In the genomic region with DNA sequence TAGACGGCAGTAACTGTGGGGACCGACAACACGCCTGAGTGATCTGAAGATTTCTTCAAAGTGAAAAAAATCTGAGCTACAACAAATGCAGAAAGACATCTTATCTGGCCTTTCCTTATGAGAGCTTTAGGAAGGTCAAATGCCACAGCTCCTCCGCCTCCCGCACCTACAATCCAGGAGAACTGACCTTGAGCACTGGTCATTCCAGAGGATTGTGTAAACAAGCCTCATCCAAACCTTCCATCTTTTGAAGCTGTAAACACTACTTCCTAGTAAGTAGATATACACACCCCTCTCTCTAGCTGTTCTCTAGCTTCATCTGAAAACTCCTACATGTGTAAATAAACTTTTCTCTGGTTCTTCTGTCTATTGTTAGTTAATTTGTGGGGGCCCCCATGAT, we compare ENCODE assay signal across 24 cellular contexts.
A peak's percentile ranks its signal among the peaks of the same experiment; 100 is the strongest.
DNase-seq lines count a peak whose midpoint lies in the region; ATAC-seq, FAIRE-seq and TF ChIP-seq lines count a peak whose summit lies in the region.
"Had no signal": no experiment of that assay in that cellular context is flagged by ENCODE, and none has a peak within 500 bp of the region (broad histone marks: within the 10 kb centered on the region; RNA-seq: fewer than 3 reads in every experiment).

No MANE protein-coding gene starts in this region.

- peaks cover 32 to 38% of the 10 kb centered on the region in 2 experiments for H3K4me1 Mint-ChIP-seq in H9
- peaks cover 11% of the 10 kb centered on the region for H3K4me1 Mint-ChIP-seq in progenitor cell of endocrine pancreas (ENCODE audit: low read depth)
- H3K4me1 Mint-ChIP-seq: CD14-positive monocyte; CD8-positive, alpha-beta memory T cell had no signal

- H3K9me3 Mint-ChIP-seq in H9 (peaks cover 32 to 38% of the 10 kb centered on the region in 2 experiments), progenitor cell of endocrine pancreas (ENCODE audit: low read depth) (peaks cover 18% of the 10 kb centered on the region)

- WGBS in H9 (ENCODE audit: extremely low coverage, insufficient read length, low lambda C conversion rate), result no CpG with 5 or more reads among the region's 5 CpGs
- WGBS in H1 (ENCODE audit: extremely low coverage in 1 of 2, insufficient coverage in 1 of 2, insufficient read length in 1 of 2, insufficient replicate concordance in 2 of 2, low coverage in 1 of 2, low lambda C conversion rate in 2 of 2, missing lambda C conversion rate in 1 of 2), 2 experiments, result 86% methylated on average over 5 of the region's 5 CpGs; no CpG with 5 or more reads in 1 of the 2 experiments
- 4% methylated on average over 5 of the region's 5 CpGs for WGBS in HepG2 (ENCODE audit: low lambda C conversion rate)

- no peak overlapping the region for H4K91ac ChIP-seq in H9 (ENCODE audit: insufficient read length, low read depth, low read length)
- peak overlapping the region; percentile 29 for H4K91ac ChIP-seq in H1 (replicated peaks; ENCODE audit: insufficient read length, low read length)

- no peak for DNase-seq in H9
- no peak for DNase-seq in H1 (ENCODE audit: low read depth in 1 of 2, low spot score in 2 of 2)
- DNase-seq in HepG2 (ENCODE audit: low spot score), result peak; percentile 77
- no peak for DNase-seq in progenitor cell of endocrine pancreas (ENCODE audit: low spot score, unreplicated experiment)
- DNase-seq in H4 (ENCODE audit: low spot score), result no peak
- no peak for DNase-seq in D341Med (ENCODE audit: low spot score)
- DNase-seq in NCI-H128 (lab: John Stamatoyannopoulos, UW; ENCODE audit: unreplicated experiment), result no peak
- DNase-seq: 8988T; ACHN; AML-193; BE2C; CD4-positive, alpha-beta T cell; CD8-positive, alpha-beta memory T cell; DMS53; DMS79 treated with DMSO at 0.1 percent for 48 hours; GM23248; H7 had no signal

- H2AK5ac ChIP-seq in H9 (ENCODE audit: insufficient read length, low read length), result no peak overlapping the region
- H2AK5ac ChIP-seq in H1 (ENCODE audit: low read depth, low read length), result no peak overlapping the region

- CTCF ChIA-PET in H1 (lab: Charles Lee; ENCODE audit: partially characterized antibody), result interaction anchor here (0.9 kb wide), 1 partner anchor 66 kb away, joined by 3 read pairs; no protein-coding TSS in a partner anchor
- CTCF ChIA-PET in HepG2 (lab: Yijun Ruan, JAX; ENCODE audit: low intra/inter-chr PET ratio, low total read pairs), result no interaction called here

- H3K27ac Mint-ChIP-seq in H9, result no peak overlapping the region
- H3K27ac Mint-ChIP-seq in progenitor cell of endocrine pancreas, result peak overlapping the region; percentile 5
- H3K27ac Mint-ChIP-seq: CD14-positive monocyte; CD4-positive, alpha-beta T cell; CD8-positive, alpha-beta memory T cell had no signal

- no peak overlapping the region for H2BK15ac ChIP-seq in H9 (ENCODE audit: low read depth, low read length)
- no peak overlapping the region for H2BK15ac ChIP-seq in H1 (ENCODE audit: low read length)

- H3K79me2 ChIP-seq in H9 (ENCODE audit: insufficient read depth, low read length) (no peaks in the 10 kb centered on the region), H1 (ENCODE audit: control insufficient read depth in 1 of 2, insufficient read depth in 2 of 2, low read length in 2 of 2) (no peaks in the 10 kb centered on the region), HepG2 (ENCODE audit: insufficient read depth, low read length) (no peaks in the 10 kb centered on the region)

- H3K27me3 Mint-ChIP-seq in H9 (ENCODE audit: low read depth), result no peaks in the 10 kb centered on the region
- no peaks in the 10 kb centered on the region for H3K27me3 Mint-ChIP-seq in progenitor cell of endocrine pancreas

- no peak overlapping the region for H3K4me3 ChIP-seq in H1 (ENCODE audit: extremely low read depth in 1 of 4, insufficient read depth in 2 of 4, low read depth in 3 of 4, low read length in 4 of 4)
- H3K4me3 ChIP-seq in HepG2 (replicated peaks in 1 of 3; ENCODE audit: insufficient read depth in 1 of 3, low read depth in 2 of 3, low read length in 3 of 3), result no peak overlapping the region; a peak in 1 of 6 replicates
- H3K4me3 ChIP-seq: A549; BLaER1 treated with 17β-estradiol and CSF1 and Interleukin-3, amounts not matched to agents 10 nM and 100 nM; GM23248 had no signal

- H3K23ac ChIP-seq in H9 (ENCODE audit: insufficient read length, low read depth, low read length) (no peak overlapping the region), H1 (ENCODE audit: insufficient read length) (no peak overlapping the region)

- H3K9me3 ChIP-seq in H9 (ENCODE audit: control insufficient read depth, low read depth, low read length) (peaks cover 22% of the 10 kb centered on the region), H1 (ENCODE audit: insufficient read depth in 2 of 2, low read depth in 1 of 2, low read length in 1 of 2) (peaks cover 30 to 31% of the 10 kb centered on the region in 2 experiments), HepG2 (ENCODE audit: low read length) (peaks cover 13% of the 10 kb centered on the region)
- H3K9me3 ChIP-seq: A549, BE2C had no signal

- H3K27ac ChIP-seq in H9 (ENCODE audit: insufficient read length, low read depth, low read length) (no peak overlapping the region), H1 (ENCODE audit: low read depth, low read length) (no peak overlapping the region), HepG2 (ENCODE audit: extremely low read length, insufficient read depth, low read length) (no peak overlapping the region)
- H3K27ac ChIP-seq: A549; BLaER1 treated with 17β-estradiol and CSF1 and Interleukin-3, amounts not matched to agents 10 nM and 100 nM; GM23248 had no signal

- H3K18ac ChIP-seq in H9 (ENCODE audit: insufficient read length, low read depth, low read length) (peak overlapping the region; percentile 35), H1 (ENCODE audit: extremely low read depth, low read length) (no peak overlapping the region; the same call in none of the 2 replicates)

- no peak overlapping the region for H2BK12ac ChIP-seq in H9 (ENCODE audit: insufficient read length, low read depth, low read length)
- no peak overlapping the region for H2BK12ac ChIP-seq in H1 (ENCODE audit: low read depth, low read length)

- H3K36me3 ChIP-seq in H1 (ENCODE audit: control insufficient read depth in 2 of 4, insufficient read depth in 4 of 4, low read length in 3 of 4) (peaks cover 0 to 20% (median 5%) of the 10 kb centered on the region in 4 experiments; a peak in 3 of 8 replicates), HepG2 (replicated peaks in 1 of 2; ENCODE audit: control insufficient read depth in 1 of 2, insufficient read depth in 2 of 2, low read length in 2 of 2) (no peaks in the 10 kb centered on the region)
- H3K36me3 ChIP-seq: BE2C; BLaER1 treated with 17β-estradiol and CSF1 and Interleukin-3, amounts not matched to agents 10 nM and 100 nM had no signal

- TF ChIP-seq POLR2A in H1 (IDR thresholded peaks at IDR 0.05; ENCODE audit: control extremely low read depth in 1 of 2, low read depth in 2 of 2, low read length in 2 of 2) (no peak), HepG2 (IDR thresholded peaks at IDR 0.05; ENCODE audit: insufficient read depth in 1 of 2, low read depth in 2 of 2, low read length in 2 of 2) (no peak)

- no peak overlapping the region for H4K5ac ChIP-seq in H9 (ENCODE audit: insufficient read length, low read depth, low read length)
- no peak overlapping the region for H4K5ac ChIP-seq in H1 (ENCODE audit: insufficient read length, low read depth, low read length)

- H3K4ac ChIP-seq in H9 (ENCODE audit: low read depth, low read length) (no peak overlapping the region), H1 (replicated peaks; ENCODE audit: insufficient read length, low read depth, low read length) (no peak overlapping the region)

- H3K36me3 Mint-ChIP-seq in H9 (ENCODE audit: insufficient read depth in 1 of 3, low read depth in 3 of 3) (peaks cover 25 to 48% (median 28%) of the 10 kb centered on the region in 3 experiments), progenitor cell of endocrine pancreas (ENCODE audit: insufficient read depth) (peaks cover 4% of the 10 kb centered on the region)
- H3K36me3 Mint-ChIP-seq: CD14-positive monocyte had no signal

- H3K4me3 Mint-ChIP-seq in H9 (no peak overlapping the region), progenitor cell of endocrine pancreas (ENCODE audit: low read depth) (no peak overlapping the region)
- H3K4me3 Mint-ChIP-seq: CD14-positive monocyte; CD4-positive, alpha-beta T cell; CD8-positive, alpha-beta memory T cell had no signal

- no peak overlapping the region for H3K4me2 ChIP-seq in H9 (ENCODE audit: insufficient read depth, insufficient read length, low read length)
- H3K4me2 ChIP-seq in H1 (ENCODE audit: insufficient read depth in 1 of 2, low read depth in 2 of 2, low read length in 2 of 2), result no peak overlapping the region
- peak overlapping the region; percentile 32 for H3K4me2 ChIP-seq in HepG2 (ENCODE audit: low read depth, low read length)
- H3K4me2 ChIP-seq: A549; BLaER1 treated with 17β-estradiol and CSF1 and Interleukin-3, amounts not matched to agents 10 nM and 100 nM had no signal

- no peaks in the 10 kb centered on the region for H3K27me3 ChIP-seq in H9 (ENCODE audit: insufficient read depth, low read length)
- H3K27me3 ChIP-seq in H1 (replicated peaks in 1 of 4; ENCODE audit: control insufficient read depth in 3 of 4, extremely low read depth in 1 of 4, insufficient read depth in 3 of 4, low read length in 3 of 4), result no peaks in the 10 kb centered on the region; a peak in 1 of 7 replicates
- peaks cover 0 to 3% of the 10 kb centered on the region in 2 experiments; a peak in 1 of 5 replicates for H3K27me3 ChIP-seq in HepG2 (ENCODE audit: control insufficient read depth in 1 of 2, insufficient read depth in 2 of 2, low read length in 2 of 2)
- H3K27me3 ChIP-seq: BE2C; BLaER1 treated with 17β-estradiol and CSF1 and Interleukin-3, amounts not matched to agents 10 nM and 100 nM had no signal

- peak; percentile 89 for ATAC-seq in HepG2
- ATAC-seq: A549, HCT116 had no signal

- POLR2A ChIA-PET in H1 (lab: Charles Lee; ENCODE audit: partially characterized antibody) (interaction anchor here (0.6 to 2.8 kb wide), 4 partner anchors 11 to 506 kb away, joined by 3 to 13 read pairs (median 4); no protein-coding TSS in a partner anchor), HepG2 (lab: Yijun Ruan, JAX) (interaction anchor here (0.6 to 1.2 kb wide), 3 partner anchors 10 to 98 kb away, joined by 3 to 13 read pairs (median 4); no protein-coding TSS in a partner anchor)

- TF ChIP-seq CTCF in H9 (conservative IDR thresholded peaks at IDR 0.05), result no peak
- no peak for TF ChIP-seq CTCF in H1 (IDR thresholded peaks at IDR 0.05; ENCODE audit: control extremely low read depth in 1 of 3, insufficient read depth in 1 of 3, low read depth in 1 of 3, low read length in 3 of 3)
- no peak for TF ChIP-seq CTCF in HepG2 (CRISPR knock-in tag; IDR thresholded peaks at IDR 0.05)
- no peak for TF ChIP-seq CTCF in progenitor cell of endocrine pancreas (IDR thresholded peaks at IDR 0.05; ENCODE audit: unreplicated experiment)

- H2BK5ac ChIP-seq in H9 (ENCODE audit: insufficient read length, low read length) (no peak overlapping the region), H1 (ENCODE audit: low read depth, low read length) (peak overlapping the region; percentile 55; the same call in 1 of the 2 replicates)

- no peak overlapping the region for H3K9ac ChIP-seq in H9 (ENCODE audit: extremely low read depth, insufficient read length, low read length)
- no peak overlapping the region for H3K9ac ChIP-seq in H1 (replicated peaks in 1 of 4; ENCODE audit: extremely low read depth in 1 of 4, low read depth in 3 of 4, low read length in 3 of 4)
- H3K9ac ChIP-seq in HepG2 (ENCODE audit: insufficient read depth, low read depth, low read length), result no peak overlapping the region
- H3K9ac ChIP-seq: BLaER1 treated with 17β-estradiol and CSF1 and Interleukin-3, amounts not matched to agents 10 nM and 100 nM; GM23248 had no signal

- BruUV-seq in HepG2 (replicated peaks; lab: Mats Ljungman, UMichigan), result no TSS peak

- in situ Hi-C loops in HepG2 (cut with HindIII; ENCODE audit: extremely low pct_ligation_motif_present, low pct_unique_long_range_greater_than_20kb), result no loop called here

- H3K23me2 ChIP-seq in H9 (ENCODE audit: insufficient read length, low read depth, low read length, poor library complexity, severe bottlenecking) (no peaks in the 10 kb centered on the region), H1 (ENCODE audit: low read depth, low read length) (no peaks in the 10 kb centered on the region)

- no peaks in the 10 kb centered on the region for H4K20me1 ChIP-seq in H9 (ENCODE audit: control insufficient read depth, insufficient read depth, insufficient read length)
- H4K20me1 ChIP-seq in H1 (replicated peaks in 1 of 2; ENCODE audit: control insufficient read depth in 1 of 2, insufficient read depth in 2 of 2, low read length in 2 of 2), result no peaks in the 10 kb centered on the region
- H4K20me1 ChIP-seq in HepG2 (ENCODE audit: insufficient read depth, low read length), result no peaks in the 10 kb centered on the region
- H4K20me1 ChIP-seq: BLaER1 treated with 17β-estradiol and CSF1 and Interleukin-3, amounts not matched to agents 10 nM and 100 nM had no signal

- no peak overlapping the region for H3T11ph ChIP-seq in H9 (ENCODE audit: low read length)

- H3K56ac ChIP-seq in H9 (ENCODE audit: insufficient read length, low read depth, low read length) (no peak overlapping the region), H1 (replicated peaks; ENCODE audit: insufficient read length, low read depth, low read length) (no peak overlapping the region)

- H4K8ac ChIP-seq in H9 (replicated peaks; ENCODE audit: insufficient read length, low read depth, low read length), result no peak overlapping the region
- H4K8ac ChIP-seq in H1 (ENCODE audit: extremely low read depth, insufficient read depth, low read length), result no peak overlapping the region

- H3K14ac ChIP-seq in H9 (ENCODE audit: insufficient read depth, low read length), result no peak overlapping the region
- H3K14ac ChIP-seq in H1 (ENCODE audit: insufficient read length), result no peak overlapping the region

- H2AFZ ChIP-seq in H9 (ENCODE audit: low read length) (no peak overlapping the region), H1 (ENCODE audit: low read length) (no peak overlapping the region), HepG2 (ENCODE audit: low read length) (no peak overlapping the region)
- H2AFZ ChIP-seq: GM23248 had no signal

- H3K4me1 ChIP-seq in H9 (ENCODE audit: insufficient read depth, low read length), result peaks cover 4% of the 10 kb centered on the region; the same call in 1 of the 2 replicates
- peaks cover 0 to 9% (median 4%) of the 10 kb centered on the region in 4 experiments; a peak in 5 of 7 replicates for H3K4me1 ChIP-seq in H1 (replicated peaks in 1 of 4; ENCODE audit: control insufficient read depth in 3 of 4, insufficient read depth in 4 of 4, low read length in 3 of 4)
- peaks cover 51% of the 10 kb centered on the region for H3K4me1 ChIP-seq in HepG2 (ENCODE audit: insufficient read depth, low read length)
- H3K4me1 ChIP-seq: A549; BE2C; BLaER1 treated with 17β-estradiol and CSF1 and Interleukin-3, amounts not matched to agents 10 nM and 100 nM had no signal

- H2BK120ac ChIP-seq in H9 (ENCODE audit: low read depth, low read length, poor library complexity, severe bottlenecking) (peak overlapping the region; percentile 26), H1 (replicated peaks; ENCODE audit: low read depth, low read length) (peak overlapping the region; percentile 29)

- intact Hi-C loops in HepG2 (cut with micrococcal nuclease; ENCODE audit: unreplicated experiment), result no loop called here

- H2BK20ac ChIP-seq in H9 (ENCODE audit: low read depth, low read length, poor library complexity, severe bottlenecking) (peak overlapping the region; percentile 27), H1 (ENCODE audit: low read length) (peak overlapping the region; percentile 97; the same call in 1 of the 2 replicates)

- FAIRE-seq in H1 (lab: Jason Lieb, UNC) (no peak), HepG2 (lab: Jason Lieb, UNC) (no peak)
- FAIRE-seq: A549, G401.6, GM12892, GM19239 had no signal

- no peak for TF ChIP-seq EP300 in H1 (IDR thresholded peaks at IDR 0.05; ENCODE audit: borderline replicate concordance in 1 of 2, low read depth in 2 of 2, low read length in 2 of 2)
- peak in 1 of 2 experiments; percentile 77; a peak in 2 of 4 replicates for TF ChIP-seq EP300 in HepG2 (IDR thresholded peaks at IDR 0.05; ENCODE audit: low read depth in 2 of 2, low read length in 2 of 2)
- TF ChIP-seq EP300 in HepG2 (CRISPR knock-in tag; IDR thresholded peaks at IDR 0.05; ENCODE audit: borderline replicate concordance), result no peak

- TF ChIP-seq RAD21 in H1 (IDR thresholded peaks at IDR 0.05 in 1 of 2, conservative IDR thresholded peaks at IDR 0.05 in 1 of 2; ENCODE audit: low read depth in 2 of 2, low read length in 2 of 2), result no peak
- TF ChIP-seq RAD21 in HepG2 (CRISPR knock-in tag; IDR thresholded peaks at IDR 0.05), result no peak

- H3K79me1 ChIP-seq in H9 (ENCODE audit: insufficient read depth, low read depth, low read length, poor library complexity, severe bottlenecking), result no peaks in the 10 kb centered on the region
- no peaks in the 10 kb centered on the region for H3K79me1 ChIP-seq in H1 (ENCODE audit: low read depth, low read length)
